10 cellular contexts compared by ENCODE assay signal in the genomic region with DNA sequence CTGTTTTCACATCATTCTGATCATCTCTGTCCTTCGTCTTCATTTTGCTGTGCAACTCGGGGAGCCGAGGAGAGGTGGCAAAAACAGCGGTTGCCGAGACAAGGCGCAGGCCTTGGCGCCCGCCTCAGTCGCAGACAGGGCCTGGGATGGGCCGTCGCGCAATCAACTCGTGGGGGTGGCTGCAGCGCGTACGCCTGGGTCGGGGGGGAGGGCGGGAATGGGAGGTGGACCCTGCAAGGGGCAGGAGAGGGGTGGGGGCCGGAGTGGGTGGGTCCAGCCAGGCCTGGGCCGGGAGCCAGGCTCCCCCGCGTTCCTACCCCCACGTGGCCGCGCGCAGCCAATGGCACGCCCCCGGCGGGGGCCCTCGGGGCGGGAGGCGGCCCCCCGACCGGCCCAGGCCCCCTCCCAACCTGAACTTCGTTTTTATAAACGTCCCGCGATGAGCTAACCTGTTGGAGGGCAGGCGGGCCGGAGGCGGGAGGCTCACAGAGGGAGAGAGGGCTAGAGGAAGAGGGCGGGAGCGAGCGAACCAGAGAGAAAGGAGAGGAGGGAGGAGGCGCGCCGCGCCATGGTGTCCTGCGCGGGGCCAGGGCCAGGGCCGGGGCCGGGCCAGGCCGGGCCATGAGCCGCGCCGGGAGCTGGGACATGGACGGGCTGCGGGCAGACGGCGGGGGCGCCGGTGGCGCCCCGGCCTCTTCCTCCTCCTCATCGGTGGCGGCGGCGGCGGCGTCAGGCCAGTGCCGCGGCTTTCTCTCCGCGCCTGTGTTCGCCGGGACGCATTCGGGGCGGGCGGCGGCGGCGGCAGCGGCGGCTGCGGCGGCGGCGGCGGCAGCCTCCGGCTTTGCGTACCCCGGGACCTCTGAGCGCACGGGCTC. TPM values are rescaled to one million over a fixed set of nuclear protein-coding genes. Genes with fewer than 3 reads are reported as not detected.
DNase-seq lines count a peak whose midpoint lies in the region; ATAC-seq and TF ChIP-seq lines count a peak whose summit lies in the region.
"Had no signal": no experiment of that assay in that cellular context is flagged by ENCODE, and none has a peak within 500 bp of the region (broad histone marks: within the 10 kb centered on the region; RNA-seq: fewer than 3 reads in every experiment).

A gene (plus strand): TSS at position 452 of the 875 bp plus-strand sequence. CDS start 170 bp downstream, at position 622.

- in situ Hi-C loops in KBM-7 (cut with MboI; ENCODE audit: low pct_unique_long_range_greater_than_20kb, low sequenced_read_pairs): loop anchor here (25.0 kb wide), 2 partner anchors 405 to 730 kb away; no protein-coding TSS in a partner anchor

- H3K9me3 ChIP-seq in Caco-2: no peaks in the 10 kb centered on the region
- no peaks in the 10 kb centered on the region for H3K9me3 ChIP-seq in HUES64 (ENCODE audit: insufficient read depth, low read depth, low read length)
- H3K9me3 ChIP-seq in adipocyte (ENCODE audit: control insufficient read depth, low read length): peaks cover 9% of the 10 kb centered on the region
- no peaks in the 10 kb centered on the region for H3K9me3 ChIP-seq in uterus
- H3K9me3 ChIP-seq: pancreas had no signal

- CTCF ChIA-PET in Caco-2 (lab: Charles Lee): no interaction called here

- no TSS peak for BruUV-seq in Caco-2 (replicated peaks; lab: Mats Ljungman, UMichigan)

- H3K4me1 Mint-ChIP-seq in Caco-2 (ENCODE audit: low read depth, unreplicated experiment) (no peaks in the 10 kb centered on the region), nephron (peaks cover 26% of the 10 kb centered on the region)

- no peak within 1 kb of the TSS for H3K9ac ChIP-seq in HUES64 (ENCODE audit: low read depth, low read length)
- H3K9ac ChIP-seq in adipocyte (ENCODE audit: low read length): no peak within 1 kb of the TSS

- H3K27me3 Mint-ChIP-seq in Caco-2 (ENCODE audit: insufficient read depth, unreplicated experiment): peaks cover 41% of the 10 kb centered on the region
- H3K27me3 Mint-ChIP-seq in nephron (ENCODE audit: low read depth): peaks cover 96% of the 10 kb centered on the region

- H3K4me1 ChIP-seq in Caco-2 (peaks cover 9% of the 10 kb centered on the region), HUES64 (ENCODE audit: insufficient read depth, low read length) (peaks cover 19% of the 10 kb centered on the region), adipocyte (ENCODE audit: control insufficient read depth, insufficient read depth, low read length) (peaks cover 7% of the 10 kb centered on the region), uterus (peaks cover 0 to 16% of the 10 kb centered on the region in 2 donors)

- DNase-seq in Caco-2: no peak
- DNase-seq in adipocyte (ENCODE audit: low read depth): peak; percentile 28
- DNase-seq in uterus: no peak
- DNase-seq in KBM-7: no peak

- H3K36me3 ChIP-seq in Caco-2 (ENCODE audit: control insufficient read depth, insufficient read depth, low read length) (no peaks in the 10 kb centered on the region), HUES64 (ENCODE audit: insufficient read depth, low read length) (no peaks in the 10 kb centered on the region), adipocyte (ENCODE audit: control insufficient read depth, insufficient read depth, low read length, severe bottlenecking) (no peaks in the 10 kb centered on the region), uterus (no peaks in the 10 kb centered on the region)
- H3K36me3 ChIP-seq: pancreas had no signal

- H3K9me3 Mint-ChIP-seq in Caco-2 (ENCODE audit: unreplicated experiment) (no peaks in the 10 kb centered on the region), nephron (no peaks in the 10 kb centered on the region)
- H3K9me3 Mint-ChIP-seq: activated T-helper 2 cell treated with anti-CD3 and anti-CD28 coated beads, Interferon-gamma antibody, Interleukin-2, Interleukin-4, amounts not matched to agents 10 μg/mL and 5 μg/mL and 100 μg/mL, durations not matched to agents 14 hours and 24 hours and 36 hours had no signal

- no peak for TF ChIP-seq CTCF in Caco-2 (IDR thresholded peaks at IDR 0.05; ENCODE audit: insufficient read depth in 1 of 2, low read depth in 1 of 2, low read length in 1 of 2, severe bottlenecking in 1 of 2, unreplicated experiment in 1 of 2)
- TF ChIP-seq CTCF in nephron (IDR thresholded peaks at IDR 0.05; ENCODE audit: unreplicated experiment in 3 of 3): no peak
- no peak for TF ChIP-seq CTCF in uterus (IDR thresholded peaks at IDR 0.05)

- WGBS in HUES64: under 1% methylated on average over 95 of the region's 95 CpGs

- TF ChIP-seq POLR2A in uterus (IDR thresholded peaks at IDR 0.05): no peak

- no peaks in the 10 kb centered on the region for H3K36me3 Mint-ChIP-seq in Caco-2 (ENCODE audit: insufficient read depth, unreplicated experiment)
- H3K36me3 Mint-ChIP-seq in nephron (ENCODE audit: low read depth): no peaks in the 10 kb centered on the region

- H3K4me3 Mint-ChIP-seq in Caco-2 (ENCODE audit: unreplicated experiment): peak within 1 kb of the TSS; percentile 68
- peak within 1 kb of the TSS; percentile 75 to 82 (median 78) for H3K4me3 Mint-ChIP-seq in nephron

- intact Hi-C loops in Caco-2 (cut with micrococcal nuclease; ENCODE audit: unreplicated experiment) (loop anchor here (10.0 kb wide), 2 partner anchors 488 to 1058 kb away; no protein-coding TSS in a partner anchor), uterus (cut with DNase I; ENCODE audit: low total_unique reads) (no loop called here)

- POLR2A ChIA-PET in Caco-2 (lab: Charles Lee): no interaction called here

- H3K27ac ChIP-seq in HUES64 (ENCODE audit: low read depth, low read length) (no peak within 1 kb of the TSS), uterus (no peak within 1 kb of the TSS)
- H3K27ac ChIP-seq: pancreas had no signal

- H3K27me3 ChIP-seq in Caco-2 (replicated peaks; ENCODE audit: control insufficient read depth, insufficient read depth, low read length): peaks cover 16% of the 10 kb centered on the region
- H3K27me3 ChIP-seq in HUES64 (ENCODE audit: insufficient read depth, low read length): peaks cover 100% of the 10 kb centered on the region
- peaks cover 90% of the 10 kb centered on the region for H3K27me3 ChIP-seq in adipocyte (replicated peaks; ENCODE audit: control insufficient read depth, insufficient read depth, low read length)
- peaks cover 58 to 90% of the 10 kb centered on the region in 2 donors for H3K27me3 ChIP-seq in uterus

- ATAC-seq in HG03097 (IDR thresholded peaks at IDR 0.05; ENCODE audit: low FRiP score, unreplicated experiment): no peak
- ATAC-seq in GM18861 (IDR thresholded peaks at IDR 0.05; ENCODE audit: unreplicated experiment): no peak
- ATAC-seq: pancreas had no signal

- H3K4me3 ChIP-seq in Caco-2 (ENCODE audit: low read depth, low read length) (peak within 1 kb of the TSS; percentile 36), HUES64 (ENCODE audit: low read length) (peak within 1 kb of the TSS; percentile 33), adipocyte (ENCODE audit: low read length) (peak within 1 kb of the TSS; percentile 35), uterus (peak within 1 kb of the TSS in 1 of 2 donors; percentile 14)

- H3K27ac Mint-ChIP-seq in Caco-2 (ENCODE audit: unreplicated experiment): no peak within 1 kb of the TSS
- no peak within 1 kb of the TSS for H3K27ac Mint-ChIP-seq in nephron

RNA-seq across cellular contexts. Expression of the gene that starts here (rescaled TPM):
- total RNA-seq in Caco-2 (2022) (not detected in 2 replicates), uterus (1 to 10 TPM in 1 of 4 donors, not detected in 3; 4.9 TPM)
- polyA plus RNA-seq in HUES64 (2013, experiment 1 of 2): 0.15 TPM
- 0.13 TPM for polyA plus RNA-seq in HUES64 (2013, experiment 2 of 2)
- total RNA-seq: activated T-helper 2 cell treated with anti-CD3 and anti-CD28 coated beads, Interferon-gamma antibody, Interleukin-2, Interleukin-4, amounts not matched to agents 10 μg/mL and 5 μg/mL and 100 μg/mL, durations not matched to agents 14 hours and 24 hours and 36 hours; pancreas had no signal
- polyA plus RNA-seq: pancreas had no signal
